26 cellular contexts compared by ENCODE assay signal in genomic region chr17:45690876-45691275, GRCh38.
"Had no signal": no experiment of that assay in that cellular context is flagged by ENCODE, and none has a peak within 500 bp of the region (broad histone marks: within the 10 kb centered on the region; RNA-seq: fewer than 3 reads in every experiment).

No MANE protein-coding gene starts in this region.

- H3K36me3 ChIP-seq: left lung, pancreas, prostate gland, tibial nerve, uterus had no signal

- ATAC-seq: left colon; left lung; mucosa of descending colon; naive thymus-derived CD4-positive, alpha-beta T cell; natural killer cell treated with Interleukin-12 subunit alpha and Interleukin-12 subunit beta and Interleukin-15 and Interleukin-18, amount 100 ng/mL, for 72 hours; pancreas; right cardiac atrium; stimulated activated memory B cell treated with anti-CD40 and anti-IgM and Interleukin-4, amounts not matched to agents 10 μg/mL and 1 μg/mL and 100 μg/mL, for 72 hours; stimulated activated naive CD8-positive, alpha-beta T cell treated with anti-CD3 and anti-CD28 coated beads, Interleukin-15, amount 100 ng/mL, for 72 hours had no signal

- H3K4me1 ChIP-seq: left lung, pancreas, prostate gland, tibial nerve, uterus had no signal

- H3K4me2 ChIP-seq: smooth muscle cell had no signal

- H3K9me3 ChIP-seq: left lung, mucosa of descending colon, pancreas, prostate gland, tibial nerve, uterus had no signal

- H3K27me3 ChIP-seq: pancreas, uterus had no signal

- DNase-seq: hypothalamus; immature natural killer cell; kidney; left colon; left lung; midbrain; mucosa of descending colon; naive thymus-derived CD4-positive, alpha-beta T cell; nucleus accumbens; pancreas; retina; right cardiac atrium; stimulated activated CD4-positive, alpha-beta T cell treated with anti-CD3 and anti-CD28 coated beads, Interleukin-1b, Interleukin-23, amount 100 ng/mL, for 48 hours; stimulated activated CD4-positive, alpha-beta T cell treated with anti-CD3 and anti-CD28 coated beads, Interleukin-2, amount 100 ng/mL, for 48 hours; stimulated activated CD4-positive, alpha-beta T cell treated with anti-CD3 and anti-CD28 coated beads, Interleukin-4, amount 100 ng/mL, for 4 hours; stimulated activated CD8-positive, alpha-beta memory T cell treated with anti-CD3 and anti-CD28 coated beads, Interleukin-4, amount 100 ng/mL, for 48 hours; stimulated activated naive CD4-positive, alpha-beta T cell treated with Interleukin-2 at 50 U/mL for 16 hours; stimulated activated naive CD8-positive, alpha-beta T cell treated with anti-CD3 and anti-CD28 coated beads, Interleukin-15, amount 100 ng/mL, for 72 hours; substantia nigra; uterus had no signal

- H3K4me3 ChIP-seq: left lung, lung, mucosa of descending colon, pancreas, prostate gland, smooth muscle cell, tibial nerve, uterus had no signal

- H3K27ac ChIP-seq: left lung, pancreas, prostate gland, tibial nerve, uterus had no signal
